ENCODE assay signal across 10 cellular contexts in genomic region chr5:78594946-78595921, GRCh38. TPM values are rescaled to one million over a fixed set of nuclear protein-coding genes. Genes with fewer than 3 reads are reported as not detected.
DNase-seq lines count a peak whose midpoint lies in the region; ATAC-seq and TF ChIP-seq lines count a peak whose summit lies in the region.
"Had no signal": no experiment of that assay in that cellular context is flagged by ENCODE, and none has a peak within 500 bp of the region (broad histone marks: within the 10 kb centered on the region; RNA-seq: fewer than 3 reads in every experiment).

No MANE protein-coding gene starts in this region.

- intact Hi-C loops in right cardiac atrium (cut with DNase I) (loop anchor here in 1 of 4 donors (5.0 kb wide), 1 partner anchor 48 kb away; no protein-coding TSS in a partner anchor), stomach (cut with DNase I; ENCODE audit: low total_unique reads) (no loop called here)

- peaks cover 0 to 2% (median 1%) of the 10 kb centered on the region in 3 donors for H3K27me3 Mint-ChIP-seq in immature natural killer cell (ENCODE audit: low read depth in 3 of 3)

- POLR2A ChIA-PET in HEK293 (lab: Yijun Ruan, JAX): no interaction called here

- H3K9me3 ChIP-seq in HEK293 (ENCODE audit: control insufficient read depth, insufficient read depth, low read depth, low read length) (no peaks in the 10 kb centered on the region), right cardiac atrium (ENCODE audit: control insufficient read depth, low read length) (no peaks in the 10 kb centered on the region), stomach (no peaks in the 10 kb centered on the region)

- H3K27me3 ChIP-seq in right cardiac atrium (ENCODE audit: control insufficient read depth, insufficient read depth) (no peaks in the 10 kb centered on the region), stomach (no peaks in the 10 kb centered on the region)

- H3K36me3 Mint-ChIP-seq in immature natural killer cell: no peaks in the 10 kb centered on the region
- H3K36me3 Mint-ChIP-seq: activated naive CD8-positive, alpha-beta T cell treated with anti-CD3 and anti-CD28 coated beads, Interleukin-2, amount 10 ng/mL, durations not matched to agents 7 days and 5 days had no signal

- no peaks in the 10 kb centered on the region for H3K36me3 ChIP-seq in HEK293 (ENCODE audit: control insufficient read depth in 2 of 2, insufficient read depth in 1 of 2, low read length in 2 of 2)
- no peaks in the 10 kb centered on the region for H3K36me3 ChIP-seq in stomach

- H3K27ac Mint-ChIP-seq in immature natural killer cell: no peak overlapping the region
- H3K27ac Mint-ChIP-seq: activated naive CD8-positive, alpha-beta T cell treated with anti-CD3 and anti-CD28 coated beads, Interleukin-2, amount 10 ng/mL, durations not matched to agents 7 days and 5 days had no signal

- no peaks in the 10 kb centered on the region for H3K9me3 Mint-ChIP-seq in immature natural killer cell
- H3K9me3 Mint-ChIP-seq: activated naive CD8-positive, alpha-beta T cell treated with anti-CD3 and anti-CD28 coated beads, Interleukin-2, amount 10 ng/mL, durations not matched to agents 7 days and 5 days had no signal

- ATAC-seq in right cardiac atrium (peak; percentile 90 to 91), HG03571 (IDR thresholded peaks at IDR 0.05; ENCODE audit: unreplicated experiment) (no peak)

- no peak for TF ChIP-seq EP300 in stomach (IDR thresholded peaks at IDR 0.05)

- no peak overlapping the region for H3K4me3 ChIP-seq in HEK293 (ENCODE audit: low read depth, low read length)
- no peak overlapping the region for H3K4me3 ChIP-seq in right cardiac atrium (ENCODE audit: low read length)
- no peak overlapping the region for H3K4me3 ChIP-seq in stomach

- H3K27ac ChIP-seq in HEK293 (ENCODE audit: extremely low read depth, low read depth, low read length) (no peak overlapping the region), right cardiac atrium (ENCODE audit: low read length) (peak overlapping the region; percentile 80), stomach (peak overlapping the region; percentile 17 to 76 (median 60))

- peak; percentile 80 for DNase-seq in amniotic stem cell (lab: John Stamatoyannopoulos, UW)
- peak in 2 of 3 donors; percentile 41 to 60 for DNase-seq in right cardiac atrium
- DNase-seq in stomach: no peak
- DNase-seq in activated CD4-positive, alpha-beta T cell treated with anti-CD3 and anti-CD28 coated beads, Interleukin-2, amount 50 U/mL, for 1 hour: no peak
- DNase-seq in stimulated activated naive CD4-positive, alpha-beta T cell (lab: John Stamatoyannopoulos, UW): no peak
- no peak for DNase-seq in immature natural killer cell
- DNase-seq: activated naive CD8-positive, alpha-beta T cell treated with anti-CD3 and anti-CD28 coated beads, Interleukin-2, amount 10 ng/mL, durations not matched to agents 7 days and 5 days; NCI-H345 had no signal

- CTCF ChIA-PET in HEK293 (lab: Yijun Ruan, JAX): no interaction called here

- peaks cover 10% of the 10 kb centered on the region; the same call in 1 of the 2 replicates for H3K4me1 ChIP-seq in HEK293 (ENCODE audit: control insufficient read depth, insufficient read depth, low read length)
- peaks cover 12% of the 10 kb centered on the region for H3K4me1 ChIP-seq in right cardiac atrium (ENCODE audit: control insufficient read depth, insufficient read depth, low read length)
- peaks cover 25 to 62% (median 36%) of the 10 kb centered on the region in 4 donors for H3K4me1 ChIP-seq in stomach

- no peak overlapping the region for H3K4me3 Mint-ChIP-seq in immature natural killer cell
- H3K4me3 Mint-ChIP-seq: activated naive CD8-positive, alpha-beta T cell treated with anti-CD3 and anti-CD28 coated beads, Interleukin-2, amount 10 ng/mL, durations not matched to agents 7 days and 5 days had no signal

- H3K4me1 Mint-ChIP-seq in immature natural killer cell: no peaks in the 10 kb centered on the region
- H3K4me1 Mint-ChIP-seq: activated naive CD8-positive, alpha-beta T cell treated with anti-CD3 and anti-CD28 coated beads, Interleukin-2, amount 10 ng/mL, durations not matched to agents 7 days and 5 days had no signal

- TF ChIP-seq CTCF in HEK293 (tag by site-specific recombination; IDR thresholded peaks at IDR 0.05) (no peak), stomach (IDR thresholded peaks at IDR 0.05) (no peak)

- 43% methylated on average over 9 of the region's 9 CpGs for WGBS in right cardiac atrium
- 31 to 48% (median 48%) methylated on average over 9 of the region's 9 CpGs for WGBS in stomach, 5 donors

- no peak for TF ChIP-seq POLR2A in stomach (IDR thresholded peaks at IDR 0.05)

TF ChIP-seq in HEK293, 187 proteins besides CTCF, POLR2A, EP300 and RAD21:
- TF ChIP-seq GFI1B (tag by site-specific recombination; IDR thresholded peaks at IDR 0.05) (peak; percentile 32; the same call in 1 of the 2 replicates), ZNF140 (tag by site-specific recombination; IDR thresholded peaks at IDR 0.05) (no peak), ZNF629 (tag by site-specific recombination; IDR thresholded peaks at IDR 0.05) (0 out of 2 replicates have a peak, but pooled peaks have one; percentile 33), ZEB2 (tag by site-specific recombination; IDR thresholded peaks at IDR 0.05) (0 out of 2 replicates have a peak, but pooled peaks have one; percentile 32)
TF ChIP-seq in HEK293: peak in this region for 3.

RNA-seq across cellular contexts. Expression of gene LHFPL2, which starts 53.3 kb away (rescaled TPM):
- total RNA-seq in right cardiac atrium (10 to 100 TPM in 3 of 4 donors, 1 to 10 TPM in 1; 9.7 to 21.4 (median 10.9) TPM), stomach (10 to 100 TPM; 20.5 to 53.6 (median 28.7) TPM)
- polyA plus RNA-seq in right cardiac atrium (5.6 TPM), stomach (1 to 10 TPM; 3.7 to 9.8 (median 7.3) TPM), immature natural killer cell (under 1 TPM in 2 of 3 donors, not detected in 1; 0.09 to 0.49 TPM)

Comparison
In these comparisons a context has a peak if more than half of its experiments do, and no peak if none do; other contexts are left out.
1. DNase-seq: peak in amniotic stem cell (single experiment) and right cardiac atrium (2 of 3); none in stomach (single experiment), activated CD4-positive, alpha-beta T cell treated with anti-CD3 and anti-CD28 coated beads, Interleukin-2, amount 50 U/mL, for 1 hour (single experiment), stimulated activated naive CD4-positive, alpha-beta T cell (0 of 6) and immature natural killer cell (0 of 3).